Comparison of ENCODE assay signal across 31 cellular contexts in genomic region chr5:31396611-31397295, GRCh38.
"Had no signal": no experiment of that assay in that cellular context is flagged by ENCODE, and none has a peak within 500 bp of the region (broad histone marks: within the 10 kb centered on the region; RNA-seq: fewer than 3 reads in every experiment).

No MANE protein-coding gene starts in this region.

- DNase-seq: activated CD4-positive, alpha-beta T cell treated with anti-CD3 and anti-CD28 coated beads for 1 hour; activated CD4-positive, alpha-beta T cell treated with anti-CD3 and anti-CD28 coated beads, Interleukin-2, amount 50 U/mL, for 1 hour; activated CD8-positive, alpha-beta T cell treated with anti-CD3 and anti-CD28 coated beads for 36 hours; activated naive CD8-positive, alpha-beta T cell treated with anti-CD3 and anti-CD28 coated beads, Interleukin-2, amount 50 U/mL, for 24 hours; activated T-cell treated with anti-CD3 and anti-CD28 coated beads, Interleukin-2, amount 50 U/mL, for 48 hours; foreskin fibroblast; head of caudate nucleus; hypothalamus; immature natural killer cell; kidney; left colon; midbrain; naive thymus-derived CD8-positive, alpha-beta T cell; nucleus accumbens; pancreas; retina; small intestine; stimulated activated naive B cell treated with anti-CD40 and anti-IgM and Interleukin-4, amounts not matched to agents 10 μg/mL and 1 μg/mL and 100 μg/mL, for 72 hours; stomach; T-helper 17 cell; T1000; thyroid gland; upper lobe of right lung had no signal

- H3K27me3 ChIP-seq: pancreas, stomach, thyroid gland, upper lobe of right lung had no signal

- H3K9me3 ChIP-seq: pancreas, prostate gland, stomach, thyroid gland, upper lobe of right lung had no signal

- H3K36me3 ChIP-seq: prostate gland had no signal

- H3K9me3 Mint-ChIP-seq: activated CD8-positive, alpha-beta T cell treated with anti-CD3 and anti-CD28 coated beads for 36 hours; activated naive CD4-positive, alpha-beta T cell treated with anti-CD3 and anti-CD28 coated beads, Interleukin-2, amount 50 U/mL, for 24 hours; activated naive CD8-positive, alpha-beta T cell treated with anti-CD3 and anti-CD28 coated beads, Interleukin-2, amount 50 U/mL, for 24 hours; activated T-helper 2 cell treated with anti-CD3 and anti-CD28 coated beads, Interferon-gamma antibody, Interleukin-2, Interleukin-4, amounts not matched to agents 10 μg/mL and 5 μg/mL and 100 μg/mL, durations not matched to agents 14 hours and 24 hours and 36 hours; central memory CD8-positive, alpha-beta T cell; dendritic cell treated with granulocyte-macrophage colony-stimulating factor and Interleukin-4, amounts not matched to agents 40 ng/mL and 50 ng/mL, for 4 days; immature natural killer cell; neural crest cell; stimulated activated naive B cell treated with anti-CD40 and anti-IgM and Interleukin-4, amounts not matched to agents 10 μg/mL and 1 μg/mL and 100 μg/mL, for 72 hours; WTC11 had no signal

- H3K27me3 Mint-ChIP-seq: activated CD8-positive, alpha-beta T cell treated with anti-CD3 and anti-CD28 coated beads for 36 hours; activated naive CD4-positive, alpha-beta T cell treated with anti-CD3 and anti-CD28 coated beads, Interleukin-2, amount 50 U/mL, for 24 hours; activated naive CD8-positive, alpha-beta T cell treated with anti-CD3 and anti-CD28 coated beads, Interleukin-2, amount 50 U/mL, for 24 hours; central memory CD8-positive, alpha-beta T cell; dendritic cell treated with granulocyte-macrophage colony-stimulating factor and Interleukin-4, amounts not matched to agents 40 ng/mL and 50 ng/mL, for 4 days; naive thymus-derived CD8-positive, alpha-beta T cell; stimulated activated naive B cell treated with anti-CD40 and anti-IgM and Interleukin-4, amounts not matched to agents 10 μg/mL and 1 μg/mL and 100 μg/mL, for 72 hours; T-helper 17 cell had no signal

- H3K27ac Mint-ChIP-seq: activated CD8-positive, alpha-beta T cell treated with anti-CD3 and anti-CD28 coated beads for 36 hours; activated naive CD4-positive, alpha-beta T cell treated with anti-CD3 and anti-CD28 coated beads, Interleukin-2, amount 50 U/mL, for 24 hours; activated naive CD8-positive, alpha-beta T cell treated with anti-CD3 and anti-CD28 coated beads, Interleukin-2, amount 50 U/mL, for 24 hours; activated T-helper 2 cell treated with anti-CD3 and anti-CD28 coated beads, Interferon-gamma antibody, Interleukin-2, Interleukin-4, amounts not matched to agents 10 μg/mL and 5 μg/mL and 100 μg/mL, durations not matched to agents 14 hours and 24 hours and 36 hours; dendritic cell treated with granulocyte-macrophage colony-stimulating factor and Interleukin-4, amounts not matched to agents 40 ng/mL and 50 ng/mL, for 4 days; immature natural killer cell; stimulated activated naive B cell treated with anti-CD40 and anti-IgM and Interleukin-4, amounts not matched to agents 10 μg/mL and 1 μg/mL and 100 μg/mL, for 72 hours; T-helper 17 cell; WTC11 had no signal

- H3K4me3 ChIP-seq: pancreas, prostate gland, stomach, thyroid gland, upper lobe of right lung had no signal

- H3K4me1 ChIP-seq: pancreas, prostate gland, stomach, upper lobe of right lung had no signal

- H3K4me3 Mint-ChIP-seq: activated CD8-positive, alpha-beta T cell treated with anti-CD3 and anti-CD28 coated beads for 36 hours; activated naive CD4-positive, alpha-beta T cell treated with anti-CD3 and anti-CD28 coated beads, Interleukin-2, amount 50 U/mL, for 24 hours; activated naive CD8-positive, alpha-beta T cell treated with anti-CD3 and anti-CD28 coated beads, Interleukin-2, amount 50 U/mL, for 24 hours; central memory CD8-positive, alpha-beta T cell; dendritic cell treated with granulocyte-macrophage colony-stimulating factor and Interleukin-4, amounts not matched to agents 40 ng/mL and 50 ng/mL, for 4 days; immature natural killer cell; naive thymus-derived CD8-positive, alpha-beta T cell; neural crest cell; stimulated activated naive B cell treated with anti-CD40 and anti-IgM and Interleukin-4, amounts not matched to agents 10 μg/mL and 1 μg/mL and 100 μg/mL, for 72 hours; T-helper 17 cell; WTC11 had no signal

- ATAC-seq: activated CD8-positive, alpha-beta T cell treated with anti-CD3 and anti-CD28 coated beads for 36 hours; activated naive CD8-positive, alpha-beta T cell treated with anti-CD3 and anti-CD28 coated beads, Interleukin-2, amount 50 U/mL, for 24 hours; left colon; naive thymus-derived CD8-positive, alpha-beta T cell; pancreas; sciatic nerve; stimulated activated naive B cell treated with anti-CD40 and anti-IgM and Interleukin-4, amounts not matched to agents 10 μg/mL and 1 μg/mL and 100 μg/mL, for 72 hours; T-helper 17 cell; upper lobe of right lung had no signal

- H3K4me1 Mint-ChIP-seq: activated naive CD4-positive, alpha-beta T cell treated with anti-CD3 and anti-CD28 coated beads, Interleukin-2, amount 50 U/mL, for 24 hours; activated naive CD8-positive, alpha-beta T cell treated with anti-CD3 and anti-CD28 coated beads, Interleukin-2, amount 50 U/mL, for 24 hours; central memory CD8-positive, alpha-beta T cell; immature natural killer cell; naive thymus-derived CD8-positive, alpha-beta T cell; neural crest cell; stimulated activated naive B cell treated with anti-CD40 and anti-IgM and Interleukin-4, amounts not matched to agents 10 μg/mL and 1 μg/mL and 100 μg/mL, for 72 hours; T-helper 17 cell had no signal

- H3K27ac ChIP-seq: pancreas, prostate gland, stomach, thyroid gland, upper lobe of right lung had no signal
